ENCODE assay signal across 12 cellular contexts in genomic region chr1:55720243-55720642, GRCh38.
DNase-seq lines count a peak whose midpoint lies in the region; ATAC-seq and TF ChIP-seq lines count a peak whose summit lies in the region.
"Had no signal": no experiment of that assay in that cellular context is flagged by ENCODE, and none has a peak within 500 bp of the region (broad histone marks: within the 10 kb centered on the region; RNA-seq: fewer than 3 reads in every experiment).

No MANE protein-coding gene starts in this region.

- peak overlapping the region; percentile 53 for H2AFZ ChIP-seq in mammary epithelial cell (ENCODE audit: low read depth, low read length)

- CTCF ChIA-PET in mammary epithelial cell (lab: Charles Lee; ENCODE audit: low non-redundant PET), result no interaction called here

- H3K4me1 ChIP-seq in mammary epithelial cell (ENCODE audit: insufficient read depth, low read length) (peaks cover 41% of the 10 kb centered on the region), testis (peaks cover 51% of the 10 kb centered on the region), spleen (peaks cover 0 to 12% (median 2%) of the 10 kb centered on the region in 6 donors)

- H3K4me2 ChIP-seq in mammary epithelial cell (ENCODE audit: insufficient read depth, low read depth, low read length), result no peak overlapping the region

- TF ChIP-seq CTCF in mammary epithelial cell (conservative IDR thresholded peaks at IDR 0.05 in 1 of 2, IDR thresholded peaks at IDR 0.05 in 1 of 2; ENCODE audit: extremely low read depth in 1 of 2, insufficient read depth in 1 of 2, low read depth in 1 of 2, low read length in 2 of 2), result no peak
- TF ChIP-seq CTCF in testis (IDR thresholded peaks at IDR 0.05), result no peak
- TF ChIP-seq CTCF in spleen (IDR thresholded peaks at IDR 0.05 in 8 of 11, conservative IDR thresholded peaks at IDR 0.05 in 3 of 11), result no peak

- no peak for ATAC-seq in GM18858 (IDR thresholded peaks at IDR 0.05; ENCODE audit: unreplicated experiment)
- ATAC-seq: activated T-cell treated with anti-CD3 and anti-CD28 coated beads, Interleukin-2, amount 50 U/mL, for 4 hours; CD8-positive, alpha-beta T cell had no signal

- H3K9ac ChIP-seq in mammary epithelial cell (ENCODE audit: insufficient read depth, low read length), result no peak overlapping the region

- 53% methylated on average over 3 of the region's 3 CpGs for WGBS in mammary epithelial cell (ENCODE audit: low coverage, missing lambda C conversion rate)
- WGBS in testis, 2 donors, result 47 to 78% methylated on average over 2 to 3 of the region's 3 CpGs
- WGBS in spleen, 5 donors, result 64 to 84% (median 76%) methylated on average over 3 of the region's 3 CpGs

- in situ Hi-C loops in mammary epithelial cell (cut with MboI; ENCODE audit: low sequenced_read_pairs in 2 of 2), result no loop called here

- no peaks in the 10 kb centered on the region for H3K79me2 ChIP-seq in mammary epithelial cell (ENCODE audit: insufficient read depth, low read length)

- no TSS peak for BruUV-seq in mammary epithelial cell (replicated peaks; lab: Mats Ljungman, UMichigan)

- no peak overlapping the region for H3K4me3 ChIP-seq in MG63
- H3K4me3 ChIP-seq in mammary epithelial cell (replicated peaks in 1 of 3; ENCODE audit: insufficient read depth in 1 of 3, low read depth in 2 of 3, low read length in 3 of 3), result no peak overlapping the region
- H3K4me3 ChIP-seq in testis, result no peak overlapping the region
- no peak overlapping the region for H3K4me3 ChIP-seq in spleen

- dilution Hi-C loops in mammary epithelial cell (cut with HindIII; ENCODE audit: low sequenced_read_pairs), result no loop called here

- H3K27ac ChIP-seq in mammary epithelial cell (ENCODE audit: insufficient read depth, low read depth, low read length) (no peak overlapping the region), testis (peak overlapping the region; percentile 65 to 77), spleen (peak overlapping the region in 4 of 8 donors; percentile 49 to 68 (median 59))

- TF ChIP-seq POLR2A in testis (IDR thresholded peaks at IDR 0.05), result no peak
- no peak for TF ChIP-seq POLR2A in spleen (IDR thresholded peaks at IDR 0.05)

- H3K9me3 ChIP-seq in MG63 (no peaks in the 10 kb centered on the region), mammary epithelial cell (replicated peaks; ENCODE audit: insufficient read depth, low read length) (no peaks in the 10 kb centered on the region), testis (no peaks in the 10 kb centered on the region), spleen (no peaks in the 10 kb centered on the region)

- no peaks in the 10 kb centered on the region for H3K36me3 ChIP-seq in MG63
- H3K36me3 ChIP-seq in mammary epithelial cell (ENCODE audit: insufficient read depth, low read length), result no peaks in the 10 kb centered on the region
- H3K36me3 ChIP-seq in testis (ENCODE audit: low read depth, missing control alignments), result no peaks in the 10 kb centered on the region
- no peaks in the 10 kb centered on the region for H3K36me3 ChIP-seq in spleen

- intact Hi-C loops in mammary epithelial cell (cut with micrococcal nuclease) (no loop called here), testis (cut with DNase I; ENCODE audit: low total_unique reads) (no loop called here), spleen (cut with DNase I; ENCODE audit: low total_unique reads) (no loop called here)

- no peaks in the 10 kb centered on the region for H4K20me1 ChIP-seq in mammary epithelial cell (ENCODE audit: insufficient read depth, low read length)

- H3K27me3 ChIP-seq in MG63 (no peaks in the 10 kb centered on the region), mammary epithelial cell (ENCODE audit: insufficient read depth, low read length) (no peaks in the 10 kb centered on the region), testis (no peaks in the 10 kb centered on the region), spleen (replicated peaks in 1 of 7) (peaks cover 0 to 11% (median 0%) of the 10 kb centered on the region in 7 donors)

- DNase-seq in MG63 (peak; percentile 78), mammary epithelial cell (no peak), left kidney (ENCODE audit: low read depth, low spot score) (peak; percentile 46), testis (peak; percentile 51), NCI-H69 (lab: John Stamatoyannopoulos, UW) (no peak), NCI-H2107 treated with DMSO at 0.1 percent for 48 hours (lab: John Stamatoyannopoulos, UW; ENCODE audit: unreplicated experiment) (no peak), spleen (no peak)
- DNase-seq: activated T-cell treated with anti-CD3 and anti-CD28 coated beads, Interleukin-2, amount 50 U/mL, for 4 hours; CD8-positive, alpha-beta T cell; effector CD4-positive, alpha-beta T cell; hippocampal formation had no signal

Comparison
In these comparisons a context has a peak if more than half of its experiments do, and no peak if none do; other contexts are left out.
1. DNase-seq: peak in MG63 (single experiment), left kidney (single experiment) and testis (single experiment); none in mammary epithelial cell (single experiment), NCI-H69 (single experiment), NCI-H2107 treated with DMSO at 0.1 percent for 48 hours (single experiment) and spleen (single experiment).